In genomic region chr9:120874226-120874839, GRCh38 we compare ENCODE assay signal across 1 cellular context.
TF ChIP-seq lines count a peak whose summit lies in the region.

No MANE protein-coding gene starts in this region.

TF ChIP-seq in GM23338, 12 proteins besides CTCF, POLR2A, EP300 and RAD21 (continued from another document):
- no peak for TF ChIP-seq ZNF462 (CRISPR knock-in tag; IDR thresholded peaks at IDR 0.05)
- no peak for TF ChIP-seq POLR2AphosphoS5 (IDR thresholded peaks at IDR 0.05; ENCODE audit: low read depth)
- no peak for TF ChIP-seq ZNF331 (CRISPR knock-in tag; IDR thresholded peaks at IDR 0.05; ENCODE audit: low read depth)
- no peak for TF ChIP-seq ZNF114 (CRISPR knock-in tag; IDR thresholded peaks at IDR 0.05)
- no peak for TF ChIP-seq REST (IDR thresholded peaks at IDR 0.05; ENCODE audit: unreplicated experiment)
- no peak for TF ChIP-seq JUNB (IDR thresholded peaks at IDR 0.05; ENCODE audit: unreplicated experiment)
